Comparison of ENCODE assay signal across 1 cellular context in the genomic region with DNA sequence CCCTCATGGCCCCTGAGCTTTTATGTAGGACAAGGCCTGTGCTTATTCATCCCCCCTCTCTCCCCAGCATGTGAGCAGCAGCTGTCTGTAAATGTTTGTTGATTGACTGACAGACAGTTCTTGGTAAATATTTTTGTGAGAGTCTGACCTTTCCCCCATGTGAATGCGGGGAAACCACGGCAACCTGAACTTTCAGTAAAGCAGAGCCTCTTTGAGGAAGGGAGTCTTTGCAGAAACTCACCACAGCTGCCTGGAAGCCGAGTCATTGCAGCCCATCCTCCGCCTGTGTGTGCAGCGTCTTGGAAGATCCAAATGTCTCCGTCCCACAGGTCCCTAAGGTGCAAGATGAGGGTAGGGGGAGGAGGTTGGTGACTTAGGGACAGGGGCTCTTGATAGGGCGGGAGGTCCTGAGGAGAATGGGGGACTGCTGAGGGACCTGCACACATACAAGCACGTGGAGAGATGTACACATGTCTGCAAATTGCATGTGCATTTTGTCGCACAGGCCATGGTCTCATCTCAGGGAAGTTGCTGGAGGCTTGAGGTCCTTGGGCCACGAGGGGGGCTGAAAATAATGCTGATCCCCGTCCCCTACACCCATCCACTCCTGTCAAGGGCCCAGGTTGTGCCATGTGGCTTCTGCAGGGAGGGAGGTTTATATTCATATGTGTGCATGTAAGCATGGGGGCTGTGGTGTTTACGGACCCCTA.
A peak's percentile ranks its signal among the peaks of the same experiment; 100 is the strongest.
TF ChIP-seq lines count a peak whose summit lies in the region.

No MANE protein-coding gene starts in this region.

TF ChIP-seq in HepG2, 621 proteins besides CTCF, POLR2A, EP300 and RAD21:
- peak; percentile 95 for TF ChIP-seq ZNF3 (CRISPR knock-in tag; IDR thresholded peaks at IDR 0.05)
- TF ChIP-seq MNT (IDR thresholded peaks at IDR 0.05), result peak; percentile 80
- TF ChIP-seq MAZ (IDR thresholded peaks at IDR 0.05; ENCODE audit: borderline replicate concordance, low read depth, low read length), result no peak
- TF ChIP-seq MAZ (CRISPR knock-in tag; IDR thresholded peaks at IDR 0.05; ENCODE audit: low read depth), result no peak
- TF ChIP-seq PHF21A (CRISPR knock-in tag; IDR thresholded peaks at IDR 0.05), result no peak
